17 cellular contexts compared by ENCODE assay signal in the genomic region with DNA sequence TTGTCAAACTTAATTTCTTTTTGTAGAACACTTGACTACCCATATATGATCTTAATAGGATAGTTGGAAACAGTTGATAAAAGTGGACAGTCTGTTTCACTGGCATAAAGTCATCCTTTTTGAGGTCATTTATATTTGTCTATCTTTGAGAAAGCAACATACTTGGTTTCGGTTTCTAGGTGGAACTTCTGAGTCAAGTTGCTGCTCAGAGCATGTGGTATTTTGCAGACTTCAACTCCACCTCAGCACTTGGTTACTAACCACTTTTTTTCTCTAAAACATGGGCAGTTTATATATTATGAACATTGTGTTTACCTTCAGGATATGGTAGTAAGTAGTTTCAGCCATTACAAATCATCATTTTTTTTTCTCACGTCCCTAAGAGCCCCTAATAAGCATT.
A peak's percentile ranks its signal among the peaks of the same experiment; 100 is the strongest.
DNase-seq lines count a peak whose midpoint lies in the region; ATAC-seq lines count a peak whose summit lies in the region.
"Had no signal": no experiment of that assay in that cellular context is flagged by ENCODE, and none has a peak within 500 bp of the region (broad histone marks: within the 10 kb centered on the region; RNA-seq: fewer than 3 reads in every experiment).

No MANE protein-coding gene starts in this region.

- H3K36me3 Mint-ChIP-seq in activated CD4-positive, alpha-beta T cell treated with anti-CD3 and anti-CD28 coated beads, Interleukin-2, amount 10 ng/mL, durations not matched to agents 24 days and 14 days (ENCODE audit: low read depth) = no peaks in the 10 kb centered on the region

- no peak overlapping the region for H3K4me3 Mint-ChIP-seq in activated CD4-positive, alpha-beta T cell treated with anti-CD3 and anti-CD28 coated beads, Interleukin-2, amount 10 ng/mL, durations not matched to agents 24 days and 14 days
- H3K4me3 Mint-ChIP-seq: activated CD4-positive, alpha-beta T cell treated with anti-CD3 and anti-CD28 coated beads for 36 hours; activated T-helper 17 cell treated with anti-CD3 and anti-CD28 coated beads, Interleukin-2, amount 50 U/mL, for 72 hours had no signal

- intact Hi-C loops in activated CD4-positive, alpha-beta T cell treated with anti-CD3 and anti-CD28 coated beads, Interleukin-2, amount 10 ng/mL, durations not matched to agents 24 days and 14 days (cut with micrococcal nuclease) = no loop called here

- DNase-seq in RPMI8226 = peak; percentile 8
- DNase-seq in activated CD4-positive, alpha-beta T cell treated with anti-CD3 and anti-CD28 coated beads, Interleukin-2, amount 10 ng/mL, durations not matched to agents 24 days and 14 days = no peak
- no peak for DNase-seq in COLO668 (lab: John Stamatoyannopoulos, UW; ENCODE audit: unreplicated experiment)
- DNase-seq in NCI-H345 (lab: John Stamatoyannopoulos, UW) = no peak
- DNase-seq: activated CD4-positive, alpha-beta T cell treated with anti-CD3 and anti-CD28 coated beads for 36 hours; body of pancreas; DMS153; effector CD8-positive, alpha-beta T cell; islet precursor cell; midbrain; pancreas; T-helper 1 cell had no signal

- H3K27me3 Mint-ChIP-seq in activated CD4-positive, alpha-beta T cell treated with anti-CD3 and anti-CD28 coated beads, Interleukin-2, amount 10 ng/mL, durations not matched to agents 24 days and 14 days = no peaks in the 10 kb centered on the region
- H3K27me3 Mint-ChIP-seq: activated CD4-positive, alpha-beta T cell treated with anti-CD3 and anti-CD28 coated beads for 36 hours; activated T-helper 17 cell treated with anti-CD3 and anti-CD28 coated beads, Interleukin-2, amount 50 U/mL, for 72 hours had no signal

- H3K27ac Mint-ChIP-seq in activated CD4-positive, alpha-beta T cell treated with anti-CD3 and anti-CD28 coated beads, Interleukin-2, amount 10 ng/mL, durations not matched to agents 24 days and 14 days = no peak overlapping the region
- H3K27ac Mint-ChIP-seq: activated CD4-positive, alpha-beta T cell treated with anti-CD3 and anti-CD28 coated beads for 36 hours; activated T-helper 17 cell treated with anti-CD3 and anti-CD28 coated beads, Interleukin-2, amount 50 U/mL, for 72 hours had no signal

- ATAC-seq in GM18502 (IDR thresholded peaks at IDR 0.05; ENCODE audit: poor library complexity, unreplicated experiment) = peak; percentile 69
- ATAC-seq in GM21619 (IDR thresholded peaks at IDR 0.05; ENCODE audit: unreplicated experiment) = peak; percentile 83
- ATAC-seq in HG03135 (IDR thresholded peaks at IDR 0.05; ENCODE audit: unreplicated experiment) = peak; percentile 72
- no peak for ATAC-seq in GM19023 (IDR thresholded peaks at IDR 0.05; ENCODE audit: unreplicated experiment)
- ATAC-seq: activated CD4-positive, alpha-beta T cell treated with anti-CD3 and anti-CD28 coated beads for 36 hours; activated T-helper 17 cell treated with anti-CD3 and anti-CD28 coated beads, Interleukin-2, amount 50 U/mL, for 72 hours; body of pancreas; pancreas had no signal

- no peaks in the 10 kb centered on the region for H3K4me1 Mint-ChIP-seq in activated CD4-positive, alpha-beta T cell treated with anti-CD3 and anti-CD28 coated beads, Interleukin-2, amount 10 ng/mL, durations not matched to agents 24 days and 14 days
- H3K4me1 Mint-ChIP-seq: activated CD4-positive, alpha-beta T cell treated with anti-CD3 and anti-CD28 coated beads for 36 hours; activated T-helper 17 cell treated with anti-CD3 and anti-CD28 coated beads, Interleukin-2, amount 50 U/mL, for 72 hours had no signal

- H3K9me3 Mint-ChIP-seq in activated CD4-positive, alpha-beta T cell treated with anti-CD3 and anti-CD28 coated beads, Interleukin-2, amount 10 ng/mL, durations not matched to agents 24 days and 14 days = no peaks in the 10 kb centered on the region
